23 cellular contexts compared by ENCODE assay signal in the genomic region with DNA sequence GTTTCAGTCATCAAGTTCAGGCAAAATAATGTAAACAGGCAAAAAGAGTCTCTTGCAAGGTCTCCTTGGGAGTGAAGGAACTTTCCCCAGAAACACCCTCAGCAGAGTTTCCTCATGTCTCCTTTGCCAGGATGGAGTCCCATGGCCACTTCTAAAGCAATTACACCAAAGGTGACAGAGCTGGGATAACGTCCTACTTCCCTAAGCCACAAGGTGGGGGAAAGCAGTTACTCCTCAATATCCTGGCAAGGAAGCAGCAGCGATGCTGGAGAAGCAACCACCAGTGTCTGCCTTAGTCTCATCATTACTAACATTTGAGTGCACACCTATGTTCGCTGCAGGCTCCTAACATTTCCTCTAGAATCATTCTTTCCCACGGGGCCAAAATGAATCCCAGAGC.
"Had no signal": no experiment of that assay in that cellular context is flagged by ENCODE, and none has a peak within 500 bp of the region (broad histone marks: within the 10 kb centered on the region; RNA-seq: fewer than 3 reads in every experiment).

No MANE protein-coding gene starts in this region.

- H3K4me3 Mint-ChIP-seq: activated naive CD8-positive, alpha-beta T cell; activated T-cell treated with anti-CD3 and anti-CD28 coated beads, Interleukin-2, amount 50 U/mL, for 4 hours; immature natural killer cell; natural killer cell; stimulated activated naive CD8-positive, alpha-beta T cell treated with anti-CD3 and anti-CD28 coated beads, Interleukin-15, Interleukin-2, amounts not matched to agents 100 ng/mL and 50 ng/mL, for 24 hours; T-helper 2 cell treated with Interferon-gamma antibody and Interleukin-4, amounts not matched to agents 5 μg/mL and 100 μg/mL, for 36 hours had no signal

- ATAC-seq: activated T-cell treated with anti-CD3 and anti-CD28 coated beads, Interleukin-2, amount 50 U/mL, for 4 hours; natural killer cell; upper lobe of right lung had no signal

- DNase-seq: activated CD4-positive, alpha-beta T cell treated with anti-CD3 and anti-CD28 coated beads for 1 hour; activated CD4-positive, alpha-beta T cell treated with anti-CD3 and anti-CD28 coated beads, Interleukin-2, amount 50 U/mL, for 4 hours; activated CD8-positive, alpha-beta memory T cell treated with anti-CD3 and anti-CD28 coated beads, Interleukin-2, amount 50 U/mL, for 48 hours; activated naive CD4-positive, alpha-beta T cell; activated T-cell treated with anti-CD3 and anti-CD28 coated beads, Interleukin-2, amount 50 U/mL, for 4 hours; adrenal gland; cerebellar nuclear complex; immature natural killer cell; left ventricle myocardium inferior; midbrain; natural killer cell; substantia nigra; thyroid gland; upper lobe of right lung; WERI-Rb-1 had no signal

- H3K9me3 Mint-ChIP-seq: natural killer cell; stimulated activated naive CD8-positive, alpha-beta T cell treated with anti-CD3 and anti-CD28 coated beads, Interleukin-15, Interleukin-2, amounts not matched to agents 100 ng/mL and 50 ng/mL, for 24 hours had no signal

- H3K27me3 ChIP-seq: adrenal gland, breast epithelium, right atrium auricular region, thyroid gland, upper lobe of right lung had no signal

- H3K27ac ChIP-seq: adrenal gland, breast epithelium, coronary artery, left ventricle myocardium inferior, prostate gland, right atrium auricular region, thyroid gland, upper lobe of right lung, WERI-Rb-1 had no signal

- H3K4me1 ChIP-seq: adrenal gland, breast epithelium, left ventricle myocardium inferior, prostate gland, right atrium auricular region, upper lobe of right lung had no signal

- H3K4me3 ChIP-seq: adrenal gland, breast epithelium, coronary artery, left ventricle myocardium inferior, prostate gland, right atrium auricular region, thyroid gland, upper lobe of right lung had no signal

- H3K27me3 Mint-ChIP-seq: activated naive CD8-positive, alpha-beta T cell; stimulated activated naive CD8-positive, alpha-beta T cell treated with anti-CD3 and anti-CD28 coated beads, Interleukin-15, Interleukin-2, amounts not matched to agents 100 ng/mL and 50 ng/mL, for 24 hours had no signal

- H3K27ac Mint-ChIP-seq: activated naive CD8-positive, alpha-beta T cell; activated T-helper 2 cell treated with anti-CD3 and anti-CD28 coated beads, Interferon-gamma antibody, Interleukin-2, Interleukin-4, amounts not matched to agents 10 μg/mL and 5 μg/mL and 100 μg/mL, durations not matched to agents 14 hours and 24 hours and 36 hours; stimulated activated naive CD8-positive, alpha-beta T cell treated with anti-CD3 and anti-CD28 coated beads, Interleukin-15, Interleukin-2, amounts not matched to agents 100 ng/mL and 50 ng/mL, for 24 hours; T-helper 2 cell treated with Interferon-gamma antibody and Interleukin-4, amounts not matched to agents 5 μg/mL and 100 μg/mL, for 36 hours had no signal

- H3K36me3 ChIP-seq: breast epithelium, prostate gland, thyroid gland, WERI-Rb-1 had no signal
